26 cellular contexts compared by ENCODE assay signal in genomic region chr1:175498002-175498401, GRCh38.
DNase-seq lines count a peak whose midpoint lies in the region; ATAC-seq, FAIRE-seq and TF ChIP-seq lines count a peak whose summit lies in the region.
"Had no signal": no experiment of that assay in that cellular context is flagged by ENCODE, and none has a peak within 500 bp of the region (broad histone marks: within the 10 kb centered on the region; RNA-seq: fewer than 3 reads in every experiment).

No MANE protein-coding gene starts in this region.

- H3K9me2 ChIP-seq in PC-3 (replicated peaks; ENCODE audit: low read length) (no peaks in the 10 kb centered on the region), hepatocyte (replicated peaks; ENCODE audit: insufficient read depth) (no peaks in the 10 kb centered on the region)

- no peaks in the 10 kb centered on the region for H3K9me3 ChIP-seq in HEK293 (ENCODE audit: control insufficient read depth, insufficient read depth, low read depth, low read length)
- H3K9me3 ChIP-seq in PC-3 (ENCODE audit: low read length) = no peaks in the 10 kb centered on the region
- H3K9me3 ChIP-seq in HepG2 (ENCODE audit: low read length) = no peaks in the 10 kb centered on the region
- no peaks in the 10 kb centered on the region for H3K9me3 ChIP-seq in CD4-positive, alpha-beta memory T cell (ENCODE audit: control insufficient read depth in 1 of 2, low read length in 2 of 2)
- H3K9me3 ChIP-seq in hepatocyte (ENCODE audit: low read depth) = no peaks in the 10 kb centered on the region
- H3K9me3 ChIP-seq: thyroid gland had no signal

- TF ChIP-seq RAD21 in HepG2 (CRISPR knock-in tag; IDR thresholded peaks at IDR 0.05) = no peak

- no peaks in the 10 kb centered on the region for H4K20me1 ChIP-seq in PC-3 (ENCODE audit: low read length)
- H4K20me1 ChIP-seq in HepG2 (ENCODE audit: insufficient read depth, low read length) = no peaks in the 10 kb centered on the region
- H4K20me1 ChIP-seq in hepatocyte (ENCODE audit: insufficient read depth, poor library complexity, severe bottlenecking) = no peaks in the 10 kb centered on the region

- POLR2A ChIA-PET in HEK293 (lab: Yijun Ruan, JAX) (no interaction called here), PC-3 (lab: Charles Lee; ENCODE audit: unreplicated experiment) (no interaction called here), HepG2 (lab: Yijun Ruan, JAX) (no interaction called here)
- POLR2A ChIA-PET in CD4-positive, alpha-beta memory T cell (lab: Charles Lee; ENCODE audit: partially characterized antibody) = no interaction called here

- BruUV-seq in PC-3 (replicated peaks; lab: Mats Ljungman, UMichigan) (no TSS peak), HepG2 (replicated peaks; lab: Mats Ljungman, UMichigan) (no TSS peak)

- TF ChIP-seq POLR2A in HepG2 (IDR thresholded peaks at IDR 0.05; ENCODE audit: insufficient read depth in 1 of 2, low read depth in 2 of 2, low read length in 2 of 2) = no peak

- H3K36me3 ChIP-seq in HEK293 (ENCODE audit: control insufficient read depth in 2 of 2, insufficient read depth in 1 of 2, low read length in 2 of 2) = no peaks in the 10 kb centered on the region
- H3K36me3 ChIP-seq in PC-3 (ENCODE audit: low read depth, low read length) = no peaks in the 10 kb centered on the region
- H3K36me3 ChIP-seq in HepG2 (replicated peaks in 1 of 2; ENCODE audit: control insufficient read depth in 1 of 2, insufficient read depth in 2 of 2, low read length in 2 of 2) = no peaks in the 10 kb centered on the region
- no peaks in the 10 kb centered on the region for H3K36me3 ChIP-seq in CD4-positive, alpha-beta memory T cell (ENCODE audit: insufficient read depth, low read length)
- H3K36me3 ChIP-seq in hepatocyte (replicated peaks; ENCODE audit: insufficient read depth, low read depth) = no peaks in the 10 kb centered on the region
- H3K36me3 ChIP-seq: thyroid gland had no signal

- H3K27me3 ChIP-seq in PC-3 (ENCODE audit: low read length) (peaks cover 32% of the 10 kb centered on the region), HepG2 (ENCODE audit: control insufficient read depth in 1 of 2, insufficient read depth in 2 of 2, low read length in 2 of 2) (peaks cover 0 to 14% of the 10 kb centered on the region in 2 experiments), hepatocyte (peaks cover 10% of the 10 kb centered on the region)
- no peaks in the 10 kb centered on the region for H3K27me3 ChIP-seq in CD4-positive, alpha-beta memory T cell (ENCODE audit: insufficient read depth, low read length)
- H3K27me3 ChIP-seq: thyroid gland had no signal

- no peak overlapping the region for H3K4me2 ChIP-seq in PC-3 (ENCODE audit: low read length)
- H3K4me2 ChIP-seq in HepG2 (ENCODE audit: low read depth, low read length) = no peak overlapping the region
- H3K4me2 ChIP-seq in hepatocyte = no peak overlapping the region
- H3K4me2 ChIP-seq: KMS-11 had no signal

- H3K79me2 ChIP-seq in PC-3 (ENCODE audit: low read length) (no peaks in the 10 kb centered on the region), HepG2 (ENCODE audit: insufficient read depth, low read length) (no peaks in the 10 kb centered on the region), hepatocyte (no peaks in the 10 kb centered on the region)

- ATAC-seq in PC-3 (no peak), HepG2 (no peak), HG03520 (IDR thresholded peaks at IDR 0.05; ENCODE audit: unreplicated experiment) (no peak)
- ATAC-seq: activated CD4-positive, alpha-beta T cell treated with anti-CD3 and anti-CD28 coated beads for 36 hours; activated T-cell treated with anti-CD3 and anti-CD28 coated beads, Interleukin-2, amount 50 U/mL, for 4 hours had no signal

- 0% methylated on average over 1 of the region's 1 CpG for WGBS in HepG2 (ENCODE audit: low lambda C conversion rate)
- 95% methylated on average over 1 of the region's 1 CpG for WGBS in hepatocyte (ENCODE audit: low lambda C conversion rate, missing lambda C conversion rate)

- H3K4me3 ChIP-seq in HEK293 (ENCODE audit: low read depth, low read length) (no peak overlapping the region), PC-3 (ENCODE audit: low read length) (no peak overlapping the region), coronary artery (no peak overlapping the region), HepG2 (replicated peaks in 1 of 3; ENCODE audit: insufficient read depth in 1 of 3, low read depth in 2 of 3, low read length in 3 of 3) (no peak overlapping the region), hepatocyte (no peak overlapping the region)
- no peak overlapping the region for H3K4me3 ChIP-seq in CD4-positive, alpha-beta memory T cell (ENCODE audit: low read length in 2 of 2)
- H3K4me3 ChIP-seq: thyroid gland had no signal

- TF ChIP-seq EP300 in HepG2 (IDR thresholded peaks at IDR 0.05; ENCODE audit: low read depth in 2 of 2, low read length in 2 of 2) (no peak), HepG2 (CRISPR knock-in tag; IDR thresholded peaks at IDR 0.05; ENCODE audit: borderline replicate concordance) (no peak)

- H3K27me3 Mint-ChIP-seq in CD4-positive, alpha-beta memory T cell = peaks cover 6 to 7% of the 10 kb centered on the region in 2 donors
- H3K27me3 Mint-ChIP-seq: memory B cell; stimulated activated naive CD8-positive, alpha-beta T cell treated with anti-CD3 and anti-CD28 coated beads, Interleukin-15, Interleukin-2, amounts not matched to agents 100 ng/mL and 50 ng/mL, for 24 hours had no signal

- H3K4me3 Mint-ChIP-seq in CD4-positive, alpha-beta memory T cell = no peak overlapping the region
- H3K4me3 Mint-ChIP-seq: activated CD4-positive, alpha-beta T cell treated with anti-CD3 and anti-CD28 coated beads for 36 hours; activated T-cell treated with anti-CD3 and anti-CD28 coated beads, Interleukin-2, amount 50 U/mL, for 4 hours; CD8-positive, alpha-beta memory T cell; memory B cell; naive B cell; stimulated activated naive CD8-positive, alpha-beta T cell treated with anti-CD3 and anti-CD28 coated beads, Interleukin-15, Interleukin-2, amounts not matched to agents 100 ng/mL and 50 ng/mL, for 24 hours had no signal

- H3K27ac Mint-ChIP-seq in CD4-positive, alpha-beta memory T cell = no peak overlapping the region
- H3K27ac Mint-ChIP-seq: activated CD4-positive, alpha-beta T cell treated with anti-CD3 and anti-CD28 coated beads for 36 hours; CD8-positive, alpha-beta memory T cell; memory B cell; stimulated activated naive CD8-positive, alpha-beta T cell treated with anti-CD3 and anti-CD28 coated beads, Interleukin-15, Interleukin-2, amounts not matched to agents 100 ng/mL and 50 ng/mL, for 24 hours had no signal

- DNase-seq in PC-3 (peak; percentile 35), coronary artery (ENCODE audit: low spot score) (peak; percentile 53), HepG2 (ENCODE audit: low spot score) (no peak), NCI-H345 treated with DMSO at 0.1 percent for 48 hours (lab: John Stamatoyannopoulos, UW; ENCODE audit: unreplicated experiment) (no peak), hepatocyte (ENCODE audit: low spot score) (no peak)
- no peak for DNase-seq in CD4-positive, alpha-beta memory T cell
- DNase-seq: activated CD4-positive, alpha-beta T cell treated with anti-CD3 and anti-CD28 coated beads for 36 hours; activated naive CD4-positive, alpha-beta T cell; activated T-cell treated with anti-CD3 and anti-CD28 coated beads, Interleukin-2, amount 50 U/mL, for 4 hours; amniotic stem cell; CD8-positive, alpha-beta memory T cell; central memory CD4-positive, alpha-beta T cell; DMS153; HCEC 1CT; naive B cell; NCI-H2107; NCI-H510A treated with DMSO at 0.1 percent for 48 hours; occipital lobe; stimulated activated CD4-positive, alpha-beta T cell treated with anti-CD3 and anti-CD28 coated beads, Interleukin-4, amount 100 ng/mL, for 24 hours; thyroid gland had no signal

- H3K4me1 ChIP-seq in HEK293 (ENCODE audit: control insufficient read depth, insufficient read depth, low read length) = no peaks in the 10 kb centered on the region
- no peaks in the 10 kb centered on the region for H3K4me1 ChIP-seq in PC-3 (ENCODE audit: insufficient read depth, low read length)
- no peaks in the 10 kb centered on the region for H3K4me1 ChIP-seq in HepG2 (ENCODE audit: insufficient read depth, low read length)
- no peaks in the 10 kb centered on the region for H3K4me1 ChIP-seq in CD4-positive, alpha-beta memory T cell (ENCODE audit: insufficient read depth, low read length)
- H3K4me1 ChIP-seq in hepatocyte (ENCODE audit: insufficient read depth) = no peaks in the 10 kb centered on the region
- H3K4me1 ChIP-seq: thyroid gland had no signal

- CTCF ChIA-PET in HEK293 (lab: Yijun Ruan, JAX) = no interaction called here
- CTCF ChIA-PET in PC-3 (lab: Charles Lee) = no interaction called here
- CTCF ChIA-PET in HepG2 (lab: Yijun Ruan, JAX; ENCODE audit: low intra/inter-chr PET ratio, low total read pairs) = no interaction called here
- CTCF ChIA-PET in CD4-positive, alpha-beta memory T cell (lab: Charles Lee; ENCODE audit: partially characterized antibody) = no interaction called here

- H3K9me3 Mint-ChIP-seq in CD4-positive, alpha-beta memory T cell = no peaks in the 10 kb centered on the region
- H3K9me3 Mint-ChIP-seq: activated T-cell treated with anti-CD3 and anti-CD28 coated beads, Interleukin-2, amount 50 U/mL, for 4 hours; CD8-positive, alpha-beta memory T cell; memory B cell; naive B cell; stimulated activated naive CD8-positive, alpha-beta T cell treated with anti-CD3 and anti-CD28 coated beads, Interleukin-15, Interleukin-2, amounts not matched to agents 100 ng/mL and 50 ng/mL, for 24 hours had no signal

- FAIRE-seq in HepG2 (lab: Jason Lieb, UNC) = no peak

- H3F3A ChIP-seq in PC-3 (ENCODE audit: low read length, unreplicated experiment) = no peaks in the 10 kb centered on the region

- no peaks in the 10 kb centered on the region for H3K36me3 Mint-ChIP-seq in CD4-positive, alpha-beta memory T cell
- H3K36me3 Mint-ChIP-seq: naive B cell had no signal

- in situ Hi-C loops in HepG2 (cut with HindIII; ENCODE audit: extremely low pct_ligation_motif_present, low pct_unique_long_range_greater_than_20kb) = no loop called here

- no peak overlapping the region for H3K9ac ChIP-seq in PC-3 (ENCODE audit: low read length)
- H3K9ac ChIP-seq in HepG2 (ENCODE audit: insufficient read depth, low read depth, low read length) = no peak overlapping the region
- H3K9ac ChIP-seq: KMS-11 had no signal

- TF ChIP-seq CTCF in HEK293 (tag by site-specific recombination; IDR thresholded peaks at IDR 0.05) (no peak), PC-3 (conservative IDR thresholded peaks at IDR 0.05; ENCODE audit: low read depth, low read length) (no peak), coronary artery (IDR thresholded peaks at IDR 0.05) (no peak), HepG2 (CRISPR knock-in tag; IDR thresholded peaks at IDR 0.05) (no peak), hepatocyte (IDR thresholded peaks at IDR 0.05; ENCODE audit: poor library complexity) (no peak)

- H3K27ac ChIP-seq in HEK293 (ENCODE audit: extremely low read depth, low read depth, low read length) (no peak overlapping the region), PC-3 (ENCODE audit: low read length) (no peak overlapping the region), coronary artery (no peak overlapping the region), HepG2 (ENCODE audit: extremely low read length, insufficient read depth, low read length) (no peak overlapping the region), hepatocyte (no peak overlapping the region)
- H3K27ac ChIP-seq in CD4-positive, alpha-beta memory T cell (ENCODE audit: low read depth, low read length) = no peak overlapping the region
- H3K27ac ChIP-seq: epithelial cell of prostate, KMS-11, thyroid gland had no signal

- intact Hi-C loops in PC-3 (cut with micrococcal nuclease) = no loop called here
- intact Hi-C loops in HepG2 (cut with micrococcal nuclease; ENCODE audit: unreplicated experiment) = no loop called here
- intact Hi-C loops in CD4-positive, alpha-beta memory T cell (cut with micrococcal nuclease) = no loop called here

- H2AFZ ChIP-seq in PC-3 (ENCODE audit: low read length) (no peak overlapping the region), HepG2 (ENCODE audit: low read length) (no peak overlapping the region), hepatocyte (no peak overlapping the region)

- peaks cover 0 to 5% (median under 1%) of the 10 kb centered on the region in 4 donors for H3K4me1 Mint-ChIP-seq in CD4-positive, alpha-beta memory T cell

Comparison
In these comparisons a context has a peak if more than half of its experiments do, and no peak if none do; other contexts are left out.
1. DNase-seq: peak in PC-3 (single experiment) and coronary artery (single experiment); none in HepG2 (single experiment), CD4-positive, alpha-beta memory T cell (0 of 5), NCI-H345 treated with DMSO at 0.1 percent for 48 hours (single experiment) and hepatocyte (single experiment).